In genomic region chr4:12439633-12440305, GRCh38 we compare ENCODE assay signal across 30 cellular contexts.
"Had no signal": no experiment of that assay in that cellular context is flagged by ENCODE, and none has a peak within 500 bp of the region (broad histone marks: within the 10 kb centered on the region; RNA-seq: fewer than 3 reads in every experiment).

No MANE protein-coding gene starts in this region.

- H3K4me1 Mint-ChIP-seq: activated CD4-positive, alpha-beta T cell treated with anti-CD3 and anti-CD28 coated beads, Interleukin-2, amount 10 ng/mL, durations not matched to agents 7 days and 5 days; activated naive CD8-positive, alpha-beta T cell treated with anti-CD3 and anti-CD28 coated beads for 36 hours; immature natural killer cell; natural killer cell had no signal

- H3K27me3 Mint-ChIP-seq: activated CD4-positive, alpha-beta T cell treated with anti-CD3 and anti-CD28 coated beads, Interleukin-2, amount 10 ng/mL, durations not matched to agents 7 days and 5 days; activated naive CD8-positive, alpha-beta T cell treated with anti-CD3 and anti-CD28 coated beads for 36 hours; activated T-cell treated with anti-CD3 and anti-CD28 coated beads, Interleukin-2, amount 50 U/mL, for 24 hours; dendritic cell treated with granulocyte-macrophage colony-stimulating factor and Interleukin-4, amounts not matched to agents 40 ng/mL and 50 ng/mL, for 4 days; stimulated activated naive CD8-positive, alpha-beta T cell treated with anti-CD3 and anti-CD28 coated beads, Interleukin-15, Interleukin-2, amounts not matched to agents 100 ng/mL and 50 ng/mL, for 24 hours had no signal

- H3K27ac ChIP-seq: cardiac muscle cell, esophagus squamous epithelium, neutrophil, pancreas, psoas muscle, right lobe of liver, skin epidermis, thyroid gland, upper lobe of right lung, VCaP had no signal

- H3K4me3 Mint-ChIP-seq: activated CD4-positive, alpha-beta T cell treated with anti-CD3 and anti-CD28 coated beads, Interleukin-2, amount 10 ng/mL, durations not matched to agents 7 days and 5 days; activated CD8-positive, alpha-beta T cell treated with anti-CD3 and anti-CD28 coated beads, Interleukin-2, amount 10 ng/mL, durations not matched to agents 7 days and 5 days; activated naive CD8-positive, alpha-beta T cell treated with anti-CD3 and anti-CD28 coated beads for 36 hours; activated T-cell treated with anti-CD3 and anti-CD28 coated beads, Interleukin-2, amount 50 U/mL, for 24 hours; dendritic cell treated with granulocyte-macrophage colony-stimulating factor and Interleukin-4, amounts not matched to agents 40 ng/mL and 50 ng/mL, for 4 days; immature natural killer cell; natural killer cell; stimulated activated naive CD8-positive, alpha-beta T cell treated with anti-CD3 and anti-CD28 coated beads, Interleukin-15, Interleukin-2, amounts not matched to agents 100 ng/mL and 50 ng/mL, for 24 hours had no signal

- H3K27ac Mint-ChIP-seq: activated CD4-positive, alpha-beta T cell treated with anti-CD3 and anti-CD28 coated beads, Interleukin-2, amount 10 ng/mL, durations not matched to agents 7 days and 5 days; activated CD8-positive, alpha-beta T cell treated with anti-CD3 and anti-CD28 coated beads, Interleukin-2, amount 10 ng/mL, durations not matched to agents 7 days and 5 days; activated naive CD8-positive, alpha-beta T cell treated with anti-CD3 and anti-CD28 coated beads for 36 hours; activated T-cell treated with anti-CD3 and anti-CD28 coated beads, Interleukin-2, amount 50 U/mL, for 24 hours; activated T-helper 2 cell treated with anti-CD3 and anti-CD28 coated beads, Interferon-gamma antibody, Interleukin-2, Interleukin-4, amounts not matched to agents 10 μg/mL and 5 μg/mL and 100 μg/mL, durations not matched to agents 14 hours and 24 hours and 36 hours; dendritic cell treated with granulocyte-macrophage colony-stimulating factor and Interleukin-4, amounts not matched to agents 40 ng/mL and 50 ng/mL, for 4 days; immature natural killer cell; natural killer cell; stimulated activated naive CD8-positive, alpha-beta T cell treated with anti-CD3 and anti-CD28 coated beads, Interleukin-15, Interleukin-2, amounts not matched to agents 100 ng/mL and 50 ng/mL, for 24 hours had no signal

- H3K27me3 ChIP-seq: cardiac muscle cell, esophagus squamous epithelium, neutrophil, pancreas, right lobe of liver, thyroid gland, upper lobe of right lung had no signal

- H3K4me3 ChIP-seq: cardiac muscle cell, esophagus squamous epithelium, lung, pancreas, psoas muscle, right lobe of liver, skin epidermis, thyroid gland, upper lobe of right lung had no signal

- FAIRE-seq: pancreas had no signal

- H3K9me3 Mint-ChIP-seq: activated CD4-positive, alpha-beta T cell treated with anti-CD3 and anti-CD28 coated beads, Interleukin-2, amount 10 ng/mL, durations not matched to agents 7 days and 5 days; stimulated activated naive CD8-positive, alpha-beta T cell treated with anti-CD3 and anti-CD28 coated beads, Interleukin-15, Interleukin-2, amounts not matched to agents 100 ng/mL and 50 ng/mL, for 24 hours had no signal

- H3K36me3 ChIP-seq: cardiac muscle cell, esophagus squamous epithelium, neutrophil, pancreas, right lobe of liver, thyroid gland, upper lobe of right lung had no signal

- H3K4me1 ChIP-seq: esophagus squamous epithelium, pancreas, psoas muscle, right lobe of liver, thyroid gland, upper lobe of right lung had no signal

- H3K36me3 Mint-ChIP-seq: activated naive CD8-positive, alpha-beta T cell treated with anti-CD3 and anti-CD28 coated beads for 36 hours; immature natural killer cell had no signal

- H3K9me3 ChIP-seq: neutrophil, pancreas, psoas muscle, right lobe of liver, SK-N-SH, thyroid gland, upper lobe of right lung had no signal

- ATAC-seq: activated CD4-positive, CD25-positive, alpha-beta regulatory T cell treated with anti-CD3 and anti-CD28 coated beads, Interleukin-2, amount 50 U/mL, for 24 hours; activated CD8-positive, alpha-beta T cell treated with anti-CD3 and anti-CD28 coated beads, Interleukin-2, amount 10 ng/mL, durations not matched to agents 7 days and 5 days; left lobe of liver; natural killer cell; pancreas; psoas muscle; right lobe of liver; upper lobe of right lung had no signal

- DNase-seq: activated CD4-positive, alpha-beta T cell treated with anti-CD3 and anti-CD28 coated beads, Interleukin-2, amount 10 ng/mL, durations not matched to agents 7 days and 5 days; activated CD8-positive, alpha-beta T cell treated with anti-CD3 and anti-CD28 coated beads, Interleukin-2, amount 10 ng/mL, durations not matched to agents 7 days and 5 days; activated naive CD4-positive, alpha-beta T cell; activated naive CD8-positive, alpha-beta T cell treated with anti-CD3 and anti-CD28 coated beads for 36 hours; activated T-cell treated with anti-CD3 and anti-CD28 coated beads, Interleukin-2, amount 50 U/mL, for 24 hours; effector memory CD4-positive, alpha-beta T cell; esophagus squamous epithelium; foreskin fibroblast; immature natural killer cell; midbrain; natural killer cell; pancreas; psoas muscle; right lobe of liver; SK-N-SH; stimulated activated CD4-positive, alpha-beta T cell treated with anti-CD3 and anti-CD28 coated beads, Interleukin-1b, Interleukin-23, amount 100 ng/mL, for 48 hours; substantia nigra; T-helper 2 cell; thyroid gland; upper lobe of right lung had no signal
